In genomic region chr2:101630224-101630949, GRCh38 we compare ENCODE assay signal across 14 cellular contexts.
DNase-seq lines count a peak whose midpoint lies in the region; ATAC-seq and TF ChIP-seq lines count a peak whose summit lies in the region.
"Had no signal": no experiment of that assay in that cellular context is flagged by ENCODE, and none has a peak within 500 bp of the region (broad histone marks: within the 10 kb centered on the region; RNA-seq: fewer than 3 reads in every experiment).

No MANE protein-coding gene starts in this region.

- H3K27ac ChIP-seq in breast epithelium, result peak overlapping the region; percentile 28 to 64
- H3K27ac ChIP-seq: pancreas, thoracic aorta had no signal

- TF ChIP-seq CTCF in breast epithelium (IDR thresholded peaks at IDR 0.05) (no peak), mucosa of descending colon (IDR thresholded peaks at IDR 0.05) (no peak)

- H3K27me3 ChIP-seq in breast epithelium, result no peaks in the 10 kb centered on the region
- H3K27me3 ChIP-seq: pancreas had no signal

- ATAC-seq in mucosa of descending colon, result peak; percentile 71
- no peak for ATAC-seq in HG03280 (IDR thresholded peaks at IDR 0.05; ENCODE audit: unreplicated experiment)
- no peak for ATAC-seq in HG02610 (IDR thresholded peaks at IDR 0.05; ENCODE audit: unreplicated experiment)

- no peaks in the 10 kb centered on the region for H3K36me3 ChIP-seq in breast epithelium
- no peaks in the 10 kb centered on the region for H3K36me3 ChIP-seq in mucosa of descending colon (ENCODE audit: low read depth)
- H3K36me3 ChIP-seq: pancreas, thoracic aorta had no signal

- in situ Hi-C loops in Caki2 (cut with HindIII; ENCODE audit: low pct_unique_long_range_greater_than_20kb, low sequenced_read_pairs), result no loop called here

- intact Hi-C loops in breast epithelium (cut with DNase I; ENCODE audit: low total_unique reads) (no loop called here), mucosa of descending colon (cut with DNase I, micrococcal nuclease) (no loop called here)

- H3K4me3 ChIP-seq in breast epithelium (no peak overlapping the region), mucosa of descending colon (no peak overlapping the region)
- H3K4me3 ChIP-seq: pancreas, thoracic aorta had no signal

- no peaks in the 10 kb centered on the region for H3K4me1 ChIP-seq in breast epithelium
- no peaks in the 10 kb centered on the region for H3K4me1 ChIP-seq in mucosa of descending colon (ENCODE audit: low read depth)
- H3K4me1 ChIP-seq: pancreas had no signal

- H3K9me3 ChIP-seq in breast epithelium (no peaks in the 10 kb centered on the region), mucosa of descending colon (no peaks in the 10 kb centered on the region)
- H3K9me3 ChIP-seq: pancreas, thoracic aorta had no signal

- peak; percentile 42 for DNase-seq in Caki2 (ENCODE audit: low read depth)
- DNase-seq in NCI-H2029 treated with DMSO at 0.1 percent for 48 hours (lab: John Stamatoyannopoulos, UW), result peak; percentile 78
- peak in 1 of 2 donors; percentile 85 for DNase-seq in breast epithelium (ENCODE audit: low spot score in 2 of 2)
- DNase-seq in mucosa of descending colon, result no peak
- DNase-seq in NCI-H146 (lab: John Stamatoyannopoulos, UW), result no peak
- no peak for DNase-seq in germinal center (ENCODE audit: low spot score)
- DNase-seq: activated CD4-positive, alpha-beta T cell treated with anti-CD3 and anti-CD28 coated beads, Interleukin-2, amount 50 U/mL, for 4 hours; NCI-H1105; NCI-H748 treated with DMSO at 0.1 percent for 48 hours; pancreas; stimulated activated CD4-positive, alpha-beta T cell treated with anti-CD3 and anti-CD28 coated beads, Interleukin-15, amount 100 ng/mL, for 24 hours had no signal

- TF ChIP-seq POLR2A in breast epithelium (IDR thresholded peaks at IDR 0.05), result no peak

Comparison
In these comparisons a context has a peak if more than half of its experiments do, and no peak if none do; other contexts are left out.
1. DNase-seq: peak in Caki2 (single experiment) and NCI-H2029 treated with DMSO at 0.1 percent for 48 hours (single experiment); none in mucosa of descending colon (0 of 3), NCI-H146 (single experiment) and germinal center (single experiment).